Comparison of ENCODE assay signal across 1 cellular context in genomic region chr14:22974530-22975313, GRCh38.
TF ChIP-seq lines count a peak whose summit lies in the region.

No MANE protein-coding gene starts in this region.

TF ChIP-seq in A549, 52 proteins besides CTCF, POLR2A, EP300 and RAD21 (continued from another document):
- TF ChIP-seq MAX (IDR thresholded peaks at IDR 0.05) (no peak), SREBF2 (IDR thresholded peaks at IDR 0.05) (no peak), CHD4 (IDR thresholded peaks at IDR 0.05; ENCODE audit: borderline replicate concordance) (no peak), RARB (CRISPR knock-in tag; IDR thresholded peaks at IDR 0.05) (no peak), RFX5 (IDR thresholded peaks at IDR 0.05) (no peak), TFCP2L1 (CRISPR knock-in tag; IDR thresholded peaks at IDR 0.05) (no peak), ZNF302 (CRISPR knock-in tag; IDR thresholded peaks at IDR 0.05) (no peak), MAZ (IDR thresholded peaks at IDR 0.05; ENCODE audit: borderline replicate concordance, low read depth, low read length) (no peak), FOSL2 (IDR thresholded peaks at IDR 0.05) (no peak), FOSL2 (CRISPR knock-in tag; IDR thresholded peaks at IDR 0.05) (no peak), USF2 (IDR thresholded peaks at IDR 0.05) (no peak), RCOR1 (IDR thresholded peaks at IDR 0.05; ENCODE audit: low read depth, low read length) (no peak)
- TF ChIP-seq, protein P1, sequence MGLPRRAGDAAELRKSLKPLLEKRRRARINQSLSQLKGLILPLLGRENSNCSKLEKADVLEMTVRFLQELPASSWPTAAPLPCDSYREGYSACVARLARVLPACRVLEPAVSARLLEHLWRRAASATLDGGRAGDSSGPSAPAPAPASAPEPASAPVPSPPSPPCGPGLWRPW (IDR thresholded peaks at IDR 0.05): no peak
